ENCODE assay signal across 1 cellular context in genomic region chr1:45303582-45304310, GRCh38.
TF ChIP-seq lines count a peak whose summit lies in the region.

No MANE protein-coding gene starts in this region.

TF ChIP-seq in HepG2, 621 proteins besides CTCF, POLR2A, EP300 and RAD21 (continued from another document and continues in another):
- no peak for TF ChIP-seq ZBTB49 (CRISPR knock-in tag; IDR thresholded peaks at IDR 0.05; ENCODE audit: borderline replicate concordance)
- TF ChIP-seq MAX (IDR thresholded peaks at IDR 0.05): peak; percentile 80
- TF ChIP-seq SMC3 (IDR thresholded peaks at IDR 0.05; ENCODE audit: low read length): peak; percentile 55; the same call in 1 of the 2 replicates
- TF ChIP-seq ZHX2 (IDR thresholded peaks at IDR 0.05; ENCODE audit: low read depth): no peak; the same call in 1 of the 2 replicates
- TF ChIP-seq ZHX2 (CRISPR knock-in tag; IDR thresholded peaks at IDR 0.05; ENCODE audit: borderline replicate concordance): no peak
- TF ChIP-seq BORCS8-MEF2B (CRISPR knock-in tag; IDR thresholded peaks at IDR 0.05): peak; percentile 83
- TF ChIP-seq ZNF543 (CRISPR knock-in tag; IDR thresholded peaks at IDR 0.05): no peak
- TF ChIP-seq ZNF776 (CRISPR knock-in tag; IDR thresholded peaks at IDR 0.05): peak; percentile 23; the same call in 1 of the 2 replicates
- TF ChIP-seq ZFY (CRISPR knock-in tag; IDR thresholded peaks at IDR 0.05): peak; percentile 93
- peak; percentile 85 for TF ChIP-seq ZNF768 (CRISPR knock-in tag; IDR thresholded peaks at IDR 0.05)
- no peak for TF ChIP-seq ZNF160 (CRISPR knock-in tag; IDR thresholded peaks at IDR 0.05)
- TF ChIP-seq TBX3 (IDR thresholded peaks at IDR 0.05; ENCODE audit: borderline replicate concordance): no peak
- no peak for TF ChIP-seq JDP2 (CRISPR knock-in tag; IDR thresholded peaks at IDR 0.05; ENCODE audit: borderline replicate concordance)
- TF ChIP-seq ZBTB21 (CRISPR knock-in tag; IDR thresholded peaks at IDR 0.05): no peak
- peak; percentile 85 for TF ChIP-seq ZMYM4 (CRISPR knock-in tag; IDR thresholded peaks at IDR 0.05)
- TF ChIP-seq RORA (CRISPR knock-in tag; IDR thresholded peaks at IDR 0.05): no peak
- peak; percentile 23; the same call in 1 of the 2 replicates for TF ChIP-seq ZNF362 (CRISPR knock-in tag; IDR thresholded peaks at IDR 0.05; ENCODE audit: borderline replicate concordance)
- peak; percentile 75 for TF ChIP-seq ELF1 (CRISPR knock-in tag; IDR thresholded peaks at IDR 0.05)
- 0 out of 2 replicates have a peak, but pooled peaks have one; percentile 58 for TF ChIP-seq CHCHD3 (CRISPR knock-in tag; IDR thresholded peaks at IDR 0.05)
- no peak for TF ChIP-seq ZNF496 (CRISPR knock-in tag; IDR thresholded peaks at IDR 0.05; ENCODE audit: insufficient replicate concordance)
- TF ChIP-seq SMAD1 (CRISPR knock-in tag; IDR thresholded peaks at IDR 0.05; ENCODE audit: borderline replicate concordance, low read depth): no peak
- TF ChIP-seq ZNF614 (CRISPR knock-in tag; IDR thresholded peaks at IDR 0.05; ENCODE audit: borderline replicate concordance): peak; percentile 68; the same call in 1 of the 2 replicates
- TF ChIP-seq ZNF350 (CRISPR knock-in tag; IDR thresholded peaks at IDR 0.05; ENCODE audit: borderline replicate concordance, low read depth): peak; percentile 79
- peak; percentile 66; the same call in 1 of the 2 replicates for TF ChIP-seq MAF1 (CRISPR knock-in tag; IDR thresholded peaks at IDR 0.05; ENCODE audit: borderline replicate concordance)
- peak; percentile 40 for TF ChIP-seq CBX1 (IDR thresholded peaks at IDR 0.05; ENCODE audit: low read depth)
- 0 out of 2 replicates have a peak, but pooled peaks have one; percentile 24 for TF ChIP-seq ZNF558 (CRISPR knock-in tag; IDR thresholded peaks at IDR 0.05; ENCODE audit: borderline replicate concordance)
- peak; percentile 89; the same call in 1 of the 2 replicates for TF ChIP-seq MTERF4 (CRISPR knock-in tag; IDR thresholded peaks at IDR 0.05)
- no peak; the same call in 1 of the 2 replicates for TF ChIP-seq FIP1L1 (IDR thresholded peaks at IDR 0.05; ENCODE audit: borderline replicate concordance, insufficient read depth, low read depth, low read length)
- TF ChIP-seq ZSCAN22 (CRISPR knock-in tag; IDR thresholded peaks at IDR 0.05): no peak
- peak; percentile 88 for TF ChIP-seq YEATS4 (CRISPR knock-in tag; IDR thresholded peaks at IDR 0.05; ENCODE audit: borderline replicate concordance)
- TF ChIP-seq MTA1 (CRISPR knock-in tag; IDR thresholded peaks at IDR 0.05; ENCODE audit: borderline replicate concordance): peak; percentile 85; the same call in 1 of the 2 replicates
- 0 out of 2 replicates have a peak, but pooled peaks have one; percentile 14 for TF ChIP-seq AHDC1 (CRISPR knock-in tag; IDR thresholded peaks at IDR 0.05; ENCODE audit: borderline replicate concordance)
- peak; percentile 95 for TF ChIP-seq KDM3A (CRISPR knock-in tag; IDR thresholded peaks at IDR 0.05; ENCODE audit: low read depth)
- no peak for TF ChIP-seq ZBTB42 (CRISPR knock-in tag; IDR thresholded peaks at IDR 0.05)
- TF ChIP-seq FOXO4 (CRISPR knock-in tag; conservative IDR thresholded peaks at IDR 0.05): no peak
- peak; percentile 65; the same call in 1 of the 2 replicates for TF ChIP-seq ZNF709 (CRISPR knock-in tag; IDR thresholded peaks at IDR 0.05)
- TF ChIP-seq POLR2AphosphoS2 (IDR thresholded peaks at IDR 0.05; ENCODE audit: low read depth, low read length): no peak
- TF ChIP-seq GATA4 (IDR thresholded peaks at IDR 0.05; ENCODE audit: borderline replicate concordance, low read depth): no peak
- TF ChIP-seq EZH2 (conservative IDR thresholded peaks at IDR 0.05; ENCODE audit: low read depth, low read length): no peak
- peak; percentile 75; the same call in 1 of the 2 replicates for TF ChIP-seq HNRNPL (IDR thresholded peaks at IDR 0.05; ENCODE audit: low read depth, low read length)
- TF ChIP-seq ATF4 (CRISPR knock-in tag; IDR thresholded peaks at IDR 0.05): 0 out of 4 replicates have a peak, but pooled peaks of 1 of the 2 experiments have one; percentile 43
- peak; percentile 38; the same call in 1 of the 2 replicates for TF ChIP-seq TFE3 (CRISPR knock-in tag; IDR thresholded peaks at IDR 0.05)
